8 cellular contexts compared by ENCODE assay signal in genomic region chr1:36285450-36286101, GRCh38. TPM values are rescaled to one million over a fixed set of nuclear protein-coding genes. Genes with fewer than 3 reads are reported as not detected.
A peak's percentile ranks its signal among the peaks of the same experiment; 100 is the strongest.
DNase-seq lines count a peak whose midpoint lies in the region; FAIRE-seq and TF ChIP-seq lines count a peak whose summit lies in the region.

No MANE protein-coding gene starts in this region.

- no peaks in the 10 kb centered on the region for H3K27me3 ChIP-seq in CD8-positive, alpha-beta memory T cell (ENCODE audit: insufficient read depth, low read length, poor library complexity, severe bottlenecking)
- H3K27me3 ChIP-seq in H1 (replicated peaks in 1 of 4; ENCODE audit: control insufficient read depth in 3 of 4, extremely low read depth in 1 of 4, insufficient read depth in 3 of 4, low read length in 3 of 4) = no peaks in the 10 kb centered on the region

- CTCF ChIA-PET in CD8-positive, alpha-beta memory T cell (lab: Charles Lee) = interaction anchor here (0.7 to 5.0 kb wide), 29 partner anchors 9 to 191 kb away, joined by 3 to 31 read pairs (median 4); partner anchors contain the start of genes MAP7D1, SH3D21, THRAP3 and TRAPPC3
- CTCF ChIA-PET in H1 (lab: Charles Lee; ENCODE audit: partially characterized antibody) = interaction anchor here (0.5 to 3.8 kb wide), 43 partner anchors 9 to 619 kb away, joined by 3 to 68 read pairs (median 4); partner anchors contain the start of genes SH3D21, THRAP3 and TRAPPC3

- peaks cover 13 to 24% (median 15%) of the 10 kb centered on the region in 3 donors for H3K4me1 Mint-ChIP-seq in CD8-positive, alpha-beta memory T cell
- H3K4me1 Mint-ChIP-seq in mesothelial cell of epicardium = peaks cover 9% of the 10 kb centered on the region
- H3K4me1 Mint-ChIP-seq in stimulated activated naive CD8-positive, alpha-beta T cell treated with anti-CD3 and anti-CD28 coated beads, Interleukin-15, Interleukin-2, amounts not matched to agents 100 ng/mL and 50 ng/mL, for 24 hours (ENCODE audit: low read depth) = peaks cover 53% of the 10 kb centered on the region

- peak in 2 of 3 experiments; percentile 66 to 67; a peak in 3 of 4 replicates for TF ChIP-seq CTCF in H1 (IDR thresholded peaks at IDR 0.05; ENCODE audit: control extremely low read depth in 1 of 3, insufficient read depth in 1 of 3, low read depth in 1 of 3, low read length in 3 of 3)
- TF ChIP-seq CTCF in mesothelial cell of epicardium (IDR thresholded peaks at IDR 0.05; ENCODE audit: unreplicated experiment) = peak; percentile 71

- no peak overlapping the region for H3K23ac ChIP-seq in H1 (ENCODE audit: insufficient read length)

- TF ChIP-seq EP300 in H1 (IDR thresholded peaks at IDR 0.05; ENCODE audit: borderline replicate concordance in 1 of 2, low read depth in 2 of 2, low read length in 2 of 2) = no peak

- H3K4me2 ChIP-seq in H1 (ENCODE audit: insufficient read depth in 1 of 2, low read depth in 2 of 2, low read length in 2 of 2) = no peak overlapping the region

- H2BK12ac ChIP-seq in H1 (ENCODE audit: low read depth, low read length) = no peak overlapping the region

- H3K79me2 ChIP-seq in H1 (ENCODE audit: control insufficient read depth in 1 of 2, insufficient read depth in 2 of 2, low read length in 2 of 2) = peaks cover 0 to 27% of the 10 kb centered on the region in 2 experiments; a peak in 2 of 4 replicates

- no peak overlapping the region for H2AK5ac ChIP-seq in H1 (ENCODE audit: low read depth, low read length)

- H3K4ac ChIP-seq in H1 (replicated peaks; ENCODE audit: insufficient read length, low read depth, low read length) = no peak overlapping the region

- H3K23me2 ChIP-seq in H1 (ENCODE audit: low read depth, low read length) = no peaks in the 10 kb centered on the region

- H3K27me3 Mint-ChIP-seq in CD8-positive, alpha-beta memory T cell = no peaks in the 10 kb centered on the region
- H3K27me3 Mint-ChIP-seq in mesothelial cell of epicardium (ENCODE audit: low read depth) = no peaks in the 10 kb centered on the region
- no peaks in the 10 kb centered on the region for H3K27me3 Mint-ChIP-seq in stimulated activated naive CD8-positive, alpha-beta T cell treated with anti-CD3 and anti-CD28 coated beads, Interleukin-15, Interleukin-2, amounts not matched to agents 100 ng/mL and 50 ng/mL, for 24 hours

- no peak overlapping the region for H3K4me3 Mint-ChIP-seq in CD8-positive, alpha-beta memory T cell
- no peak overlapping the region for H3K4me3 Mint-ChIP-seq in mesothelial cell of epicardium
- peak overlapping the region; percentile 18 for H3K4me3 Mint-ChIP-seq in stimulated activated naive CD8-positive, alpha-beta T cell treated with anti-CD3 and anti-CD28 coated beads, Interleukin-15, Interleukin-2, amounts not matched to agents 100 ng/mL and 50 ng/mL, for 24 hours

- no peaks in the 10 kb centered on the region for H3K9me3 Mint-ChIP-seq in CD8-positive, alpha-beta memory T cell
- no peaks in the 10 kb centered on the region for H3K9me3 Mint-ChIP-seq in mesothelial cell of epicardium
- H3K9me3 Mint-ChIP-seq in stimulated activated naive CD8-positive, alpha-beta T cell treated with anti-CD3 and anti-CD28 coated beads, Interleukin-15, Interleukin-2, amounts not matched to agents 100 ng/mL and 50 ng/mL, for 24 hours = no peaks in the 10 kb centered on the region

- H3K27ac Mint-ChIP-seq in CD8-positive, alpha-beta memory T cell = peak overlapping the region in 7 of 8 donors; percentile 30 to 87 (median 72)
- peak overlapping the region; percentile 6 for H3K27ac Mint-ChIP-seq in mesothelial cell of epicardium
- peak overlapping the region; percentile 85 for H3K27ac Mint-ChIP-seq in stimulated activated naive CD8-positive, alpha-beta T cell treated with anti-CD3 and anti-CD28 coated beads, Interleukin-15, Interleukin-2, amounts not matched to agents 100 ng/mL and 50 ng/mL, for 24 hours

- no peak overlapping the region for H4K91ac ChIP-seq in H1 (replicated peaks; ENCODE audit: insufficient read length, low read length)

- H2AFZ ChIP-seq in H1 (ENCODE audit: low read length) = no peak overlapping the region

- H3K9ac ChIP-seq in H1 (replicated peaks in 1 of 4; ENCODE audit: extremely low read depth in 1 of 4, low read depth in 3 of 4, low read length in 3 of 4) = no peak overlapping the region

- H3K36me3 Mint-ChIP-seq in CD8-positive, alpha-beta memory T cell = peaks cover 5 to 82% (median 15%) of the 10 kb centered on the region in 3 donors
- peaks cover 20% of the 10 kb centered on the region for H3K36me3 Mint-ChIP-seq in mesothelial cell of epicardium
- H3K36me3 Mint-ChIP-seq in stimulated activated naive CD8-positive, alpha-beta T cell treated with anti-CD3 and anti-CD28 coated beads, Interleukin-15, Interleukin-2, amounts not matched to agents 100 ng/mL and 50 ng/mL, for 24 hours (ENCODE audit: low read depth) = peaks cover 75% of the 10 kb centered on the region

- no peaks in the 10 kb centered on the region for H3K9me3 ChIP-seq in CD8-positive, alpha-beta memory T cell (ENCODE audit: low read length)
- H3K9me3 ChIP-seq in H1 (ENCODE audit: insufficient read depth in 2 of 2, low read depth in 1 of 2, low read length in 1 of 2) = no peaks in the 10 kb centered on the region

- no peak overlapping the region for H2BK5ac ChIP-seq in H1 (ENCODE audit: low read depth, low read length)

- no peak overlapping the region for H3K14ac ChIP-seq in H1 (ENCODE audit: insufficient read length)

- no peak overlapping the region for H3K27ac ChIP-seq in CD8-positive, alpha-beta memory T cell (ENCODE audit: low read depth, low read length)
- H3K27ac ChIP-seq in H1 (ENCODE audit: low read depth, low read length) = no peak overlapping the region

- H2BK15ac ChIP-seq in H1 (ENCODE audit: low read length) = no peak overlapping the region

- FAIRE-seq in H1 (lab: Jason Lieb, UNC) = peak; percentile 28

- peaks cover 62% of the 10 kb centered on the region for H3K36me3 ChIP-seq in CD8-positive, alpha-beta memory T cell (ENCODE audit: insufficient read depth, low read length)
- H3K36me3 ChIP-seq in H1 (ENCODE audit: control insufficient read depth in 2 of 4, insufficient read depth in 4 of 4, low read length in 3 of 4) = peaks cover 23 to 62% (median 52%) of the 10 kb centered on the region in 4 experiments

- H3K79me1 ChIP-seq in H1 (ENCODE audit: low read depth, low read length) = no peaks in the 10 kb centered on the region

- H2BK120ac ChIP-seq in H1 (replicated peaks; ENCODE audit: low read depth, low read length) = no peak overlapping the region

- peak; percentile 78 to 81 for TF ChIP-seq RAD21 in H1 (IDR thresholded peaks at IDR 0.05 in 1 of 2, conservative IDR thresholded peaks at IDR 0.05 in 1 of 2; ENCODE audit: low read depth in 2 of 2, low read length in 2 of 2)

- H3K18ac ChIP-seq in H1 (ENCODE audit: extremely low read depth, low read length) = no peak overlapping the region

- POLR2A ChIA-PET in CD8-positive, alpha-beta memory T cell (lab: Charles Lee) = interaction anchor here (1.0 to 1.9 kb wide), 2 partner anchors 97 to 136 kb away, joined by 5 to 6 read pairs; partner anchors contain the start of gene TRAPPC3
- POLR2A ChIA-PET in H1 (lab: Charles Lee; ENCODE audit: partially characterized antibody) = interaction anchor here (0.7 to 1.4 kb wide), 5 partner anchors 16 to 136 kb away, joined by 3 to 4 read pairs (median 3); partner anchors contain the start of gene TRAPPC3

- H2BK20ac ChIP-seq in H1 (ENCODE audit: low read length) = no peak overlapping the region

- no peak for TF ChIP-seq POLR2A in H1 (IDR thresholded peaks at IDR 0.05; ENCODE audit: control extremely low read depth in 1 of 2, low read depth in 2 of 2, low read length in 2 of 2)

- no peak overlapping the region for H4K5ac ChIP-seq in H1 (ENCODE audit: insufficient read length, low read depth, low read length)

- peak; percentile 49 to 76 (median 61) for DNase-seq in CD8-positive, alpha-beta memory T cell
- DNase-seq in HS-27A (ENCODE audit: low read depth) = peak; percentile 51
- peak; percentile 4 for DNase-seq in NCI-H748 treated with DMSO at 0.1 percent for 48 hours (lab: John Stamatoyannopoulos, UW)
- DNase-seq in activated CD4-positive, alpha-beta T cell treated with anti-CD3 and anti-CD28 coated beads, Interleukin-2, amount 50 U/mL, for 4 hours = peak; percentile 42 to 45
- DNase-seq in H1 (ENCODE audit: low read depth in 1 of 2, low spot score in 2 of 2) = peak in 1 of 2 experiments; percentile 53
- peak in 1 of 2 experiments; percentile 46 for DNase-seq in mesothelial cell of epicardium (ENCODE audit: low spot score in 2 of 2, unreplicated experiment in 2 of 2)
- no peak for DNase-seq in islet precursor cell

- H4K8ac ChIP-seq in H1 (ENCODE audit: extremely low read depth, insufficient read depth, low read length) = no peak overlapping the region

- no peak overlapping the region for H3K4me3 ChIP-seq in CD8-positive, alpha-beta memory T cell (ENCODE audit: low read length)
- H3K4me3 ChIP-seq in H1 (ENCODE audit: extremely low read depth in 1 of 4, insufficient read depth in 2 of 4, low read depth in 3 of 4, low read length in 4 of 4) = no peak overlapping the region

- peaks cover 5% of the 10 kb centered on the region for H3K4me1 ChIP-seq in CD8-positive, alpha-beta memory T cell (ENCODE audit: insufficient read depth, low read length)
- no peaks in the 10 kb centered on the region for H3K4me1 ChIP-seq in H1 (replicated peaks in 1 of 4; ENCODE audit: control insufficient read depth in 3 of 4, insufficient read depth in 4 of 4, low read length in 3 of 4)

- no peak overlapping the region for H3K56ac ChIP-seq in H1 (replicated peaks; ENCODE audit: insufficient read length, low read depth, low read length)

- WGBS in H1 (ENCODE audit: extremely low coverage in 1 of 2, insufficient coverage in 1 of 2, insufficient read length in 1 of 2, insufficient replicate concordance in 2 of 2, low coverage in 1 of 2, low lambda C conversion rate in 2 of 2, missing lambda C conversion rate in 1 of 2), 2 experiments = 61% methylated on average over 7 of the region's 7 CpGs; no CpG with 5 or more reads in 1 of the 2 experiments

- H4K20me1 ChIP-seq in H1 (replicated peaks in 1 of 2; ENCODE audit: control insufficient read depth in 1 of 2, insufficient read depth in 2 of 2, low read length in 2 of 2) = peaks cover 4 to 11% of the 10 kb centered on the region in 2 experiments

RNA-seq across cellular contexts. Expression of gene SH3D21, which starts 20.6 kb away (rescaled TPM):
- 1 to 10 TPM; 2.5 to 2.6 TPM for total RNA-seq in CD8-positive, alpha-beta memory T cell
- polyA plus RNA-seq in CD8-positive, alpha-beta memory T cell = not detected
- 8.6 and 9.8 TPM in 2 replicates for total RNA-seq in H1 (2021; fragmentation: NEBNext Ultra II Directional; extraction: Animal tissue kit (Norgen Biotek cat#: 25700))
- polyA plus RNA-seq in H1 (2011; rRNA removed) = 3.4 and 5.1 TPM in 2 replicates
- polyA plus RNA-seq in H1 (2011; cell fraction: cytosol; rRNA removed) = 5.9 TPM
- polyA plus RNA-seq in H1 (2011; cell fraction: nucleus; rRNA removed) = 37.3 TPM
- polyA plus RNA-seq in H1 (2012, experiment 1 of 2) = 9.1 to 11.5 TPM (median 10.7 TPM) in 4 replicates
- polyA plus RNA-seq in H1 (2012, experiment 2 of 2) = 6.0 TPM
- polyA plus RNA-seq in H1 (2013, experiment 1 of 2) = 7.1 TPM
- polyA plus RNA-seq in H1 (2013, experiment 2 of 2) = 5.3 TPM
- polyA minus RNA-seq in H1 (2011; rRNA and poly(A)+ RNA removed) = 4.2 TPM in 2 replicates
- 4.1 TPM for polyA minus RNA-seq in H1 (2011; cell fraction: cytosol; rRNA and poly(A)+ RNA removed)
- 13.3 TPM for polyA minus RNA-seq in H1 (2011; cell fraction: nucleus; rRNA and poly(A)+ RNA removed)
- 44.3 to 47.1 TPM (median 47.0 TPM) in 3 replicates for total RNA-seq in mesothelial cell of epicardium

RNA-seq across cellular contexts. Expression of gene EVA1B, which starts 37.9 kb away (rescaled TPM):
- total RNA-seq in CD8-positive, alpha-beta memory T cell = 10 to 100 TPM; 13.6 to 16.3 TPM
- 8.1 TPM for polyA plus RNA-seq in CD8-positive, alpha-beta memory T cell
- total RNA-seq in H1 (2021; fragmentation: NEBNext Ultra II Directional; extraction: Animal tissue kit (Norgen Biotek cat#: 25700)) = 10.0 and 10.3 TPM in 2 replicates
- polyA plus RNA-seq in H1 (2011; rRNA removed) = 19.9 and 23.8 TPM in 2 replicates
- 13.1 TPM for polyA plus RNA-seq in H1 (2011; cell fraction: cytosol; rRNA removed)
- polyA plus RNA-seq in H1 (2011; cell fraction: nucleus; rRNA removed) = 14.2 TPM
- polyA plus RNA-seq in H1 (2012, experiment 1 of 2) = 5.2 to 15.9 TPM (median 12.6 TPM) in 4 replicates
- polyA plus RNA-seq in H1 (2012, experiment 2 of 2) = 12.2 TPM
- 19.7 TPM for polyA plus RNA-seq in H1 (2013, experiment 1 of 2)
- 24.7 TPM for polyA plus RNA-seq in H1 (2013, experiment 2 of 2)
- polyA minus RNA-seq in H1 (2011; rRNA and poly(A)+ RNA removed) = 0.47 TPM in 1 of 2 replicates, not detected in the other
- polyA minus RNA-seq in H1 (2011; cell fraction: cytosol; rRNA and poly(A)+ RNA removed) = 5.9 TPM
- polyA minus RNA-seq in H1 (2011; cell fraction: nucleus; rRNA and poly(A)+ RNA removed) = 3.5 TPM
- 78.1 to 80.4 TPM (median 80.4 TPM) in 3 replicates for total RNA-seq in mesothelial cell of epicardium

Comparison
In these comparisons a context has a peak if more than half of its experiments do, and no peak if none do; other contexts are left out.
1. H3K27ac Mint-ChIP-seq: peak in every context shown above with its lines; median percentile 85 in stimulated activated naive CD8-positive, alpha-beta T cell treated with anti-CD3 and anti-CD28 coated beads, Interleukin-15, Interleukin-2, amounts not matched to agents 100 ng/mL and 50 ng/mL, for 24 hours; 72 in CD8-positive, alpha-beta memory T cell; 6 in mesothelial cell of epicardium.